Comparison of ENCODE assay signal across 17 cellular contexts in genomic region chr12:1913377-1914115, GRCh38. TPM values are rescaled to one million over a fixed set of nuclear protein-coding genes. Genes with fewer than 3 reads are reported as not detected.
A peak's percentile ranks its signal among the peaks of the same experiment; 100 is the strongest.
DNase-seq lines count a peak whose midpoint lies in the region; ATAC-seq and TF ChIP-seq lines count a peak whose summit lies in the region.
"Had no signal": no experiment of that assay in that cellular context is flagged by ENCODE, and none has a peak within 500 bp of the region (broad histone marks: within the 10 kb centered on the region; RNA-seq: fewer than 3 reads in every experiment).

No MANE protein-coding gene starts in this region.

- H3K4me1 Mint-ChIP-seq in central memory CD8-positive, alpha-beta T cell, result peaks cover 21% of the 10 kb centered on the region

- H3K36me3 ChIP-seq in neuronal stem cell (replicated peaks in 1 of 2; ENCODE audit: control insufficient read depth in 2 of 2, insufficient read depth in 2 of 2, low read length in 2 of 2) (no peaks in the 10 kb centered on the region), PC-9 (ENCODE audit: low read depth) (no peaks in the 10 kb centered on the region)
- H3K36me3 ChIP-seq: upper lobe of right lung had no signal

- H3K23ac ChIP-seq in neuronal stem cell (ENCODE audit: low read depth, low read length, poor library complexity), result no peak overlapping the region

- POLR2A ChIA-PET in GM10248 (lab: Yijun Ruan, JAX) (no interaction called here), PC-9 (lab: Charles Lee; ENCODE audit: unreplicated experiment) (no interaction called here)

- peak overlapping the region; percentile 28 for H2AFZ ChIP-seq in neuronal stem cell (ENCODE audit: low read length)
- no peak overlapping the region for H2AFZ ChIP-seq in PC-9

- H3K9me3 ChIP-seq in neuronal stem cell (replicated peaks in 1 of 2; ENCODE audit: control insufficient read depth in 2 of 2, insufficient read depth in 1 of 2, low read depth in 1 of 2, low read length in 2 of 2) (no peaks in the 10 kb centered on the region), PC-9 (ENCODE audit: insufficient read depth, low read depth) (no peaks in the 10 kb centered on the region)
- H3K9me3 ChIP-seq: upper lobe of right lung had no signal

- no peaks in the 10 kb centered on the region for H3K9me3 Mint-ChIP-seq in central memory CD8-positive, alpha-beta T cell
- H3K9me3 Mint-ChIP-seq: stimulated activated effector memory CD8-positive, alpha-beta T cell treated with anti-CD3 and anti-CD28 coated beads, Interleukin-12 subunit alpha, Interleukin-12 subunit beta, amount 100 ng/mL, for 72 hours had no signal

- DNase-seq in AG20443 (ENCODE audit: low spot score), result peak; percentile 7
- DNase-seq in GM10248 (ENCODE audit: extremely low spot score), result peak; percentile 9
- peak; percentile 8 to 9 for DNase-seq in central memory CD8-positive, alpha-beta T cell (ENCODE audit: low spot score in 2 of 2)
- no peak for DNase-seq in neuronal stem cell (ENCODE audit: low spot score)
- no peak for DNase-seq in NCI-H2029 treated with DMSO at 0.1 percent for 48 hours (lab: John Stamatoyannopoulos, UW)
- DNase-seq in PC-9, result no peak
- DNase-seq: caudate nucleus, Karpas-422, NCI-H1694, NCI-H510A, OCI-M1, upper lobe of right lung had no signal

- H3K36me3 Mint-ChIP-seq in central memory CD8-positive, alpha-beta T cell (ENCODE audit: insufficient read depth), result peaks cover 3% of the 10 kb centered on the region
- H3K36me3 Mint-ChIP-seq: activated naive CD8-positive, alpha-beta T cell; stimulated activated effector memory CD8-positive, alpha-beta T cell treated with anti-CD3 and anti-CD28 coated beads, Interleukin-12 subunit alpha, Interleukin-12 subunit beta, amount 100 ng/mL, for 72 hours had no signal

- no peak overlapping the region for H3K4me2 ChIP-seq in neuronal stem cell (ENCODE audit: insufficient read depth, low read length, poor library complexity, severe bottlenecking)
- no peak overlapping the region for H3K4me2 ChIP-seq in PC-9

- no peak overlapping the region for H4K91ac ChIP-seq in neuronal stem cell (ENCODE audit: low read depth, low read length, poor library complexity)

- no peak overlapping the region for H2BK12ac ChIP-seq in neuronal stem cell (ENCODE audit: low read length)

- no peaks in the 10 kb centered on the region for H3K9me2 ChIP-seq in PC-9 (ENCODE audit: insufficient read depth)

- no peak overlapping the region for H4K8ac ChIP-seq in neuronal stem cell (ENCODE audit: low read depth, low read length)

- H2BK5ac ChIP-seq in neuronal stem cell (ENCODE audit: low read length), result no peak overlapping the region

- peaks cover 20% of the 10 kb centered on the region for H3K27me3 Mint-ChIP-seq in central memory CD8-positive, alpha-beta T cell

- no peak overlapping the region for H3K27ac ChIP-seq in neuronal stem cell (replicated peaks; ENCODE audit: low read length)
- H3K27ac ChIP-seq in PC-9, result no peak overlapping the region
- H3K27ac ChIP-seq: upper lobe of right lung had no signal

- H3K18ac ChIP-seq in neuronal stem cell (ENCODE audit: low read length), result peak overlapping the region; percentile 22

- peaks cover 1 to 28% of the 10 kb centered on the region in 2 donors for H3K4me1 ChIP-seq in neuronal stem cell (ENCODE audit: control insufficient read depth in 2 of 2, insufficient read depth in 1 of 2, low read depth in 1 of 2, low read length in 2 of 2)
- H3K4me1 ChIP-seq in PC-9 (replicated peaks; ENCODE audit: insufficient read depth), result 0 out of 2 replicates have a peak, but pooled peaks cover 4% of the 10 kb centered on the region
- H3K4me1 ChIP-seq: upper lobe of right lung had no signal

- H3K27me3 ChIP-seq in neuronal stem cell (ENCODE audit: control insufficient read depth in 3 of 3, insufficient read depth in 3 of 3, low read depth in 1 of 3, low read length in 3 of 3) (peaks cover 0 to 7% (median 0%) of the 10 kb centered on the region in 3 experiments), PC-9 (ENCODE audit: insufficient read depth, low read depth) (peaks cover 47% of the 10 kb centered on the region)

- H3K4me3 ChIP-seq in neuronal stem cell (ENCODE audit: low read length in 2 of 2) (no peak overlapping the region), PC-9 (no peak overlapping the region)
- H3K4me3 ChIP-seq: GM12878, upper lobe of right lung had no signal

- CTCF ChIA-PET in GM10248 (lab: Yijun Ruan, JAX), result interaction anchor here (1.5 to 1.7 kb wide), 2 partner anchors 17 to 27 kb away, joined by 3 to 8 read pairs; no protein-coding TSS in a partner anchor
- CTCF ChIA-PET in PC-9 (lab: Charles Lee), result no interaction called here

- no TSS peak for BruUV-seq in PC-9 (replicated peaks; lab: Mats Ljungman, UMichigan)

- H3K9ac ChIP-seq in neuronal stem cell (ENCODE audit: low read depth, low read length, poor library complexity), result no peak overlapping the region

- no peak overlapping the region for H3K4ac ChIP-seq in neuronal stem cell (ENCODE audit: low read length)

- H3K27ac Mint-ChIP-seq in central memory CD8-positive, alpha-beta T cell (ENCODE audit: low read depth), result no peak overlapping the region
- H3K27ac Mint-ChIP-seq: activated naive CD8-positive, alpha-beta T cell; stimulated activated effector memory CD8-positive, alpha-beta T cell treated with anti-CD3 and anti-CD28 coated beads, Interleukin-12 subunit alpha, Interleukin-12 subunit beta, amount 100 ng/mL, for 72 hours had no signal

- TF ChIP-seq CTCF in GM10248 (IDR thresholded peaks at IDR 0.05; ENCODE audit: control extremely low read depth, extremely low read depth, low read depth, missing control alignments), result no peak
- TF ChIP-seq CTCF in PC-9 (conservative IDR thresholded peaks at IDR 0.05), result no peak

- H3F3A ChIP-seq in PC-9 (ENCODE audit: insufficient read depth, low read depth), result no peaks in the 10 kb centered on the region

- WGBS in neuronal stem cell (ENCODE audit: extremely low coverage in 2 of 2, insufficient read length in 2 of 2, insufficient replicate concordance in 1 of 2), 2 donors, result no CpG with 5 or more reads among the region's 12 CpGs

- no peaks in the 10 kb centered on the region for H3K79me2 ChIP-seq in PC-9 (ENCODE audit: low read depth)

- ATAC-seq in central memory CD8-positive, alpha-beta T cell (replicated peaks; ENCODE audit: extremely low read depth, poor library complexity, severe bottlenecking), result no peak
- ATAC-seq in GM21717 (IDR thresholded peaks at IDR 0.05; ENCODE audit: unreplicated experiment), result no peak
- ATAC-seq: GM12878; stimulated activated effector memory CD8-positive, alpha-beta T cell treated with anti-CD3 and anti-CD28 coated beads, Interleukin-12 subunit alpha, Interleukin-12 subunit beta, amount 100 ng/mL, for 72 hours; upper lobe of right lung had no signal

- intact Hi-C loops in PC-9 (cut with micrococcal nuclease; ENCODE audit: unreplicated experiment), result no loop called here

- no peaks in the 10 kb centered on the region for H4K20me1 ChIP-seq in PC-9 (ENCODE audit: insufficient read depth)

- H3K4me3 Mint-ChIP-seq in central memory CD8-positive, alpha-beta T cell, result no peak overlapping the region
- H3K4me3 Mint-ChIP-seq: activated naive CD8-positive, alpha-beta T cell; stimulated activated effector memory CD8-positive, alpha-beta T cell treated with anti-CD3 and anti-CD28 coated beads, Interleukin-12 subunit alpha, Interleukin-12 subunit beta, amount 100 ng/mL, for 72 hours had no signal

- peaks cover 2% of the 10 kb centered on the region for H3K79me1 ChIP-seq in neuronal stem cell (ENCODE audit: low read depth, low read length)

- H2AK5ac ChIP-seq in neuronal stem cell (ENCODE audit: low read depth, low read length), result no peak overlapping the region

- no peak overlapping the region for H3K14ac ChIP-seq in neuronal stem cell (ENCODE audit: low read length)

- peak overlapping the region; percentile 16 for H2BK15ac ChIP-seq in neuronal stem cell (ENCODE audit: low read length)

- no peak overlapping the region for H2BK120ac ChIP-seq in neuronal stem cell (ENCODE audit: low read depth, low read length)

RNA-seq across cellular contexts. Expression of gene CACNA2D4, which starts 4.9 kb away (rescaled TPM):
- 2.9 TPM for polyA plus RNA-seq in neuronal stem cell (2013, experiment 1 of 2)
- 2.5 TPM for polyA plus RNA-seq in neuronal stem cell (2013, experiment 2 of 2)
- 0.45 TPM in 1 of 2 replicates, not detected in the other for total RNA-seq in PC-9 (2021)
- total RNA-seq: frontal cortex had no signal

Comparison
In these comparisons a context has a peak if more than half of its experiments do, and no peak if none do; other contexts are left out.
1. DNase-seq: peak in AG20443 (single experiment), GM10248 (single experiment) and central memory CD8-positive, alpha-beta T cell (2 of 2); none in neuronal stem cell (single experiment), NCI-H2029 treated with DMSO at 0.1 percent for 48 hours (single experiment) and PC-9 (0 of 2).